ENCODE assay signal across 9 cellular contexts in genomic region chr14:105069887-105070759, GRCh38. TPM values are rescaled to one million over a fixed set of nuclear protein-coding genes. Genes with fewer than 3 reads are reported as not detected.
DNase-seq lines count a peak whose midpoint lies in the region; ATAC-seq and TF ChIP-seq lines count a peak whose summit lies in the region.
"Had no signal": no experiment of that assay in that cellular context is flagged by ENCODE, and none has a peak within 500 bp of the region (broad histone marks: within the 10 kb centered on the region; RNA-seq: fewer than 3 reads in every experiment).

No MANE protein-coding gene starts in this region.

- peak overlapping the region; percentile 62 for H3K4me3 Mint-ChIP-seq in stimulated activated naive CD8-positive, alpha-beta T cell treated with anti-CD3 and anti-CD28 coated beads, Interleukin-15, Interleukin-2, amounts not matched to agents 100 ng/mL and 50 ng/mL, for 24 hours

- H3F3A ChIP-seq in DOHH2 (ENCODE audit: control insufficient read depth, insufficient read depth), result no peaks in the 10 kb centered on the region

- no peaks in the 10 kb centered on the region for H3K9me2 ChIP-seq in DOHH2 (replicated peaks; ENCODE audit: control insufficient read depth, low read length)

- H3K36me3 Mint-ChIP-seq in stimulated activated naive CD8-positive, alpha-beta T cell treated with anti-CD3 and anti-CD28 coated beads, Interleukin-15, Interleukin-2, amounts not matched to agents 100 ng/mL and 50 ng/mL, for 24 hours (ENCODE audit: low read depth), result no peaks in the 10 kb centered on the region

- H3K27ac ChIP-seq in DOHH2 (ENCODE audit: low read depth, low read length), result no peak overlapping the region
- peak overlapping the region; percentile 24 for H3K27ac ChIP-seq in effector memory CD4-positive, alpha-beta T cell (ENCODE audit: insufficient read depth, low read length, poor library complexity, severe bottlenecking)

- no peaks in the 10 kb centered on the region for H3K27me3 Mint-ChIP-seq in stimulated activated naive CD8-positive, alpha-beta T cell treated with anti-CD3 and anti-CD28 coated beads, Interleukin-15, Interleukin-2, amounts not matched to agents 100 ng/mL and 50 ng/mL, for 24 hours

- TF ChIP-seq CTCF in DOHH2 (IDR thresholded peaks at IDR 0.05; ENCODE audit: low read depth, low read length, poor library complexity, severe bottlenecking) (no peak), GM20000 (IDR thresholded peaks at IDR 0.05; ENCODE audit: extremely low read depth, missing control alignments) (no peak)

- H3K36me3 ChIP-seq in DOHH2 (ENCODE audit: control insufficient read depth, low read length), result no peaks in the 10 kb centered on the region
- no peaks in the 10 kb centered on the region for H3K36me3 ChIP-seq in effector memory CD4-positive, alpha-beta T cell (ENCODE audit: control insufficient read depth, insufficient read depth, low read length)

- no peaks in the 10 kb centered on the region for H3K79me2 ChIP-seq in DOHH2 (ENCODE audit: control insufficient read depth, low read length)

- H3K4me3 ChIP-seq in DOHH2 (ENCODE audit: low read length), result peak overlapping the region; percentile 12; the same call in 1 of the 2 replicates
- no peak overlapping the region for H3K4me3 ChIP-seq in effector memory CD4-positive, alpha-beta T cell (ENCODE audit: insufficient read depth, low read depth, low read length, poor library complexity, severe bottlenecking)

- H3K4me1 ChIP-seq in DOHH2 (ENCODE audit: control insufficient read depth, low read length), result peaks cover 35% of the 10 kb centered on the region
- H3K4me1 ChIP-seq in effector memory CD4-positive, alpha-beta T cell (ENCODE audit: control insufficient read depth, insufficient read depth, low read length, poor library complexity, severe bottlenecking), result peaks cover 40% of the 10 kb centered on the region

- H3K9me3 ChIP-seq in DOHH2 (ENCODE audit: control insufficient read depth, insufficient read depth, low read length), result no peaks in the 10 kb centered on the region
- H3K9me3 ChIP-seq in effector memory CD4-positive, alpha-beta T cell (ENCODE audit: control insufficient read depth, low read length), result no peaks in the 10 kb centered on the region

- peak; percentile 90 for DNase-seq in GM20000 (ENCODE audit: low spot score)
- DNase-seq in effector memory CD4-positive, alpha-beta T cell, result peak in 1 of 3 donors; percentile 25
- DNase-seq in occipital lobe (lab: John Stamatoyannopoulos, UW), result no peak
- no peak for DNase-seq in foreskin melanocyte
- no peak for DNase-seq in NCI-H146 treated with DMSO at 0.1 percent for 48 hours (lab: John Stamatoyannopoulos, UW; ENCODE audit: unreplicated experiment)

- ATAC-seq in HG03575 (IDR thresholded peaks at IDR 0.05; ENCODE audit: extremely low read depth, insufficient number of reproducible peaks, low FRiP score, unreplicated experiment), result peak; percentile 42

- H3K27me3 ChIP-seq in DOHH2 (ENCODE audit: control insufficient read depth, low read length), result peaks cover 20% of the 10 kb centered on the region
- H3K27me3 ChIP-seq in effector memory CD4-positive, alpha-beta T cell (replicated peaks; ENCODE audit: control insufficient read depth, insufficient read depth, low read length, poor library complexity, severe bottlenecking), result no peaks in the 10 kb centered on the region

- H3K27ac Mint-ChIP-seq in stimulated activated naive CD8-positive, alpha-beta T cell treated with anti-CD3 and anti-CD28 coated beads, Interleukin-15, Interleukin-2, amounts not matched to agents 100 ng/mL and 50 ng/mL, for 24 hours, result peak overlapping the region; percentile 95

- H3K4me2 ChIP-seq in DOHH2 (ENCODE audit: low read length), result peak overlapping the region; percentile 44

- H3K4me1 Mint-ChIP-seq in stimulated activated naive CD8-positive, alpha-beta T cell treated with anti-CD3 and anti-CD28 coated beads, Interleukin-15, Interleukin-2, amounts not matched to agents 100 ng/mL and 50 ng/mL, for 24 hours (ENCODE audit: low read depth), result peaks cover 64% of the 10 kb centered on the region

- no peaks in the 10 kb centered on the region for H3K9me3 Mint-ChIP-seq in stimulated activated naive CD8-positive, alpha-beta T cell treated with anti-CD3 and anti-CD28 coated beads, Interleukin-15, Interleukin-2, amounts not matched to agents 100 ng/mL and 50 ng/mL, for 24 hours

- H4K20me1 ChIP-seq in DOHH2 (ENCODE audit: control insufficient read depth, insufficient read depth, low read depth, low read length), result no peaks in the 10 kb centered on the region

RNA-seq across cellular contexts. Expression of gene GPR132, which starts 4.9 kb away (rescaled TPM):
- 0.94 TPM for total RNA-seq in occipital lobe
- total RNA-seq: bronchial epithelial cell had no signal

RNA-seq across cellular contexts. Expression of gene CDCA4, which starts 49.2 kb away (rescaled TPM):
- total RNA-seq in occipital lobe, result 11.1 TPM
